ENCODE assay signal across 11 cellular contexts in the genomic region with DNA sequence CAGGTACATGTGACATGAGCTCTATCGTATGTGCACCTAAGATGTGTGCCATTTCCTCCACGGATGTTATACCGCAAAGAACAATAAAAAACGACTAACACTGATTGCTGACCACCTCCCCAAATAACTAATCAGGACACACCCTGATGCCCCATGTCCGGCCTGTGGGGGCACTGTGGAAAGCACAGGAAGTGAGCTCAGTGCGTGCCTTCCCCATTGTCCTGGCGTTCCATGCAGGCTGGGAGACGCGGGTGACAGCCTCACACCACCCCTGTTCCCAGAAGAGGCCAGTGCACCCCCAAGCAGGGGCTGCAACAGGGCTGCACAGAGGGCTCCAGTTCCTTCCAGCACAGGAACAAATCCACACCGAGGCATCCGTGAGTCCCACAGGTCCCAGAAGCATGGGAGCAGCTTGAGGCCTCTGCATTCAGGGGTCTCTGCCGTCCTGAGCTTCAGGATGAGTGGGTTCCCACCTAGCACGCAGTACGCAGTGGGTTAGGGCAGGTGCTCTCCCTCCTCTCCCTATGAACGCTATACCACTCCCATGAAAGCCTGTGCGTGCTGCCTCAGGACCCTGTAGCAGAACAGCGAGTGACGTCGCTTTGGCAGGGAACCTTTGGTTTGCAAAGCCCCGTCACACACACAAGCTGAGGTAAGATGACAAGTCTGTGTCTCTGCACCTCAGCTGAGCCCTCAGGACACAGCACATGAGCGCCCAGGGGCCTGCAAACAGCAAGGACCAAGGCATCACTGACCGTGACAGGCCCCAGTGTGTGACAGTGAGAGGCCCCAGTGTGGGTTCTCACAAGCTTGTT.
DNase-seq lines count a peak whose midpoint lies in the region; ATAC-seq, FAIRE-seq and TF ChIP-seq lines count a peak whose summit lies in the region.
"Had no signal": no experiment of that assay in that cellular context is flagged by ENCODE, and none has a peak within 500 bp of the region (broad histone marks: within the 10 kb centered on the region; RNA-seq: fewer than 3 reads in every experiment).

No MANE protein-coding gene starts in this region.

- H3K27me3 ChIP-seq in brain microvascular endothelial cell (replicated peaks): no peaks in the 10 kb centered on the region
- no peaks in the 10 kb centered on the region for H3K27me3 ChIP-seq in thymus (ENCODE audit: control insufficient read depth, insufficient read depth)

- no peak for FAIRE-seq in kidney (lab: Jason Lieb, UNC)

- peaks cover 31 to 35% of the 10 kb centered on the region in 2 donors for H3K4me1 ChIP-seq in kidney (ENCODE audit: control insufficient read depth in 1 of 2, insufficient read depth in 1 of 2, low read depth in 1 of 2, low read length in 2 of 2)
- peaks cover 23% of the 10 kb centered on the region for H3K4me1 ChIP-seq in thymus (ENCODE audit: control insufficient read depth, insufficient read depth, low read length)

- intact Hi-C loops in kidney (cut with DNase I): loop anchor here (10.0 kb wide), 1 partner anchor 170 kb away; a partner anchor contains a TSS

- DNase-seq in activated CD8-positive, alpha-beta memory T cell treated with anti-CD3 and anti-CD28 coated beads, Interleukin-2, amount 50 U/mL, for 4 hours: peak; percentile 18
- DNase-seq in activated CD8-positive, alpha-beta memory T cell treated with anti-CD3 and anti-CD28 coated beads, Interleukin-2, amount 50 U/mL, for 48 hours: no peak
- DNase-seq in brain microvascular endothelial cell (no peak), kidney (peak; percentile 62), NCI-H1092 treated with DMSO at 0.1 percent for 48 hours (lab: John Stamatoyannopoulos, UW) (no peak)
- DNase-seq: ACHN, NCI-H1694, SK-N-SH had no signal

- ATAC-seq in HG02759 (IDR thresholded peaks at IDR 0.05; ENCODE audit: unreplicated experiment) (no peak), HG02571 (IDR thresholded peaks at IDR 0.05; ENCODE audit: unreplicated experiment) (no peak)

- in situ Hi-C loops in brain microvascular endothelial cell (cut with HindIII; ENCODE audit: low pct_ligation_motif_present, low sequenced_read_pairs): no loop called here

- TF ChIP-seq CTCF in brain microvascular endothelial cell (IDR thresholded peaks at IDR 0.05; ENCODE audit: low read depth, low read length, missing control alignments) (peak; percentile 44), kidney (IDR thresholded peaks at IDR 0.05; ENCODE audit: borderline replicate concordance, extremely low read depth, insufficient read depth) (no peak)

- no peak overlapping the region for H3K9ac ChIP-seq in kidney (ENCODE audit: low read length in 2 of 2)
- H3K9ac ChIP-seq: SK-N-SH had no signal

- H3K27ac ChIP-seq in brain microvascular endothelial cell (peak overlapping the region; percentile 16), kidney (ENCODE audit: low read depth in 2 of 2, low read length in 2 of 2) (no peak overlapping the region), thymus (ENCODE audit: low read depth) (peak overlapping the region; percentile 33)

- H3K9me3 ChIP-seq in kidney (ENCODE audit: control insufficient read depth in 1 of 2, low read length in 2 of 2) (no peaks in the 10 kb centered on the region), thymus (ENCODE audit: control insufficient read depth) (no peaks in the 10 kb centered on the region)
- H3K9me3 ChIP-seq: SK-N-SH had no signal

- no peak overlapping the region for H3K4me3 ChIP-seq in brain microvascular endothelial cell (ENCODE audit: low read depth, low read length)
- no peak overlapping the region for H3K4me3 ChIP-seq in kidney (ENCODE audit: low read length in 2 of 2)
- H3K4me3 ChIP-seq in thymus (ENCODE audit: low read length): no peak overlapping the region

- H3K36me3 ChIP-seq in brain microvascular endothelial cell (replicated peaks) (no peaks in the 10 kb centered on the region), kidney (ENCODE audit: control insufficient read depth in 1 of 2, insufficient read depth in 2 of 2, low read length in 2 of 2) (no peaks in the 10 kb centered on the region), thymus (ENCODE audit: control insufficient read depth, insufficient read depth) (peaks cover 2% of the 10 kb centered on the region)

- 92% methylated on average over 22 of the region's 22 CpGs for WGBS in thymus

Comparison
In these comparisons a context has a peak if more than half of its experiments do, and no peak if none do; other contexts are left out.
1. DNase-seq: peak in activated CD8-positive, alpha-beta memory T cell treated with anti-CD3 and anti-CD28 coated beads, Interleukin-2, amount 50 U/mL, for 4 hours (single experiment) and kidney (single experiment); none in activated CD8-positive, alpha-beta memory T cell treated with anti-CD3 and anti-CD28 coated beads, Interleukin-2, amount 50 U/mL, for 48 hours (single experiment), brain microvascular endothelial cell (single experiment) and NCI-H1092 treated with DMSO at 0.1 percent for 48 hours (single experiment).
2. H3K27ac ChIP-seq: peak in brain microvascular endothelial cell (single experiment) and thymus (single experiment); none in kidney (0 of 2).